In genomic region chr22:48331266-48331665, GRCh38 we compare ENCODE assay signal across 28 cellular contexts.
"Had no signal": no experiment of that assay in that cellular context is flagged by ENCODE, and none has a peak within 500 bp of the region (broad histone marks: within the 10 kb centered on the region; RNA-seq: fewer than 3 reads in every experiment).

No MANE protein-coding gene starts in this region.

- H3K27me3 ChIP-seq: right atrium auricular region, right lobe of liver, testis, thyroid gland, transverse colon, upper lobe of left lung, vagina had no signal

- H3K4me1 Mint-ChIP-seq: stimulated activated naive B cell treated with anti-CD40 and anti-IgM and Interleukin-4, amounts not matched to agents 10 μg/mL and 1 μg/mL and 100 μg/mL, for 72 hours had no signal

- FAIRE-seq: islet of Langerhans had no signal

- H2AFZ ChIP-seq: parathyroid adenoma had no signal

- H3K36me3 Mint-ChIP-seq: naive thymus-derived CD4-positive, alpha-beta T cell; natural killer cell treated with Interleukin-12 subunit alpha and Interleukin-12 subunit beta and Interleukin-15 and Interleukin-18, amount 100 ng/mL, for 72 hours had no signal

- H3K36me3 ChIP-seq: right atrium auricular region, right lobe of liver, stomach, thyroid gland, transverse colon, upper lobe of left lung, vagina had no signal

- H3K9me3 ChIP-seq: mucosa of descending colon, right lobe of liver, testis, thyroid gland, transverse colon, vagina had no signal

- DNase-seq: hippocampal formation; left ventricle myocardium superior; mesendoderm; midbrain; mucosa of descending colon; naive thymus-derived CD4-positive, alpha-beta T cell; nucleus accumbens; right lobe of liver; stimulated activated CD4-positive, alpha-beta T cell treated with anti-CD3 and anti-CD28 coated beads, Interleukin-1b, Interleukin-23, amount 100 ng/mL, for 48 hours; stimulated activated CD4-positive, alpha-beta T cell treated with anti-CD3 and anti-CD28 coated beads, Interleukin-2, amount 100 ng/mL, for 48 hours; stimulated activated CD4-positive, alpha-beta T cell treated with anti-CD3 and anti-CD28 coated beads, Interleukin-4, amount 100 ng/mL, for 4 hours; stimulated activated CD8-positive, alpha-beta memory T cell treated with anti-CD3 and anti-CD28 coated beads, Interleukin-4, amount 100 ng/mL, for 48 hours; stimulated activated naive B cell treated with anti-CD40 and anti-IgM and Interleukin-4, amounts not matched to agents 10 μg/mL and 1 μg/mL and 100 μg/mL, for 72 hours; stimulated activated naive CD8-positive, alpha-beta T cell treated with anti-CD3 and anti-CD28 coated beads, Interleukin-15, Interleukin-2, amounts not matched to agents 100 U/mL and 50 U/mL, for 24 hours; stomach; testis; thyroid gland; transverse colon; upper lobe of left lung had no signal

- H3K4me3 ChIP-seq: lung, mucosa of descending colon, right atrium auricular region, right lobe of liver, smooth muscle cell, stomach, testis, thyroid gland, transverse colon, upper lobe of left lung, vagina had no signal

- H3K4me2 ChIP-seq: smooth muscle cell had no signal

- ATAC-seq: left lobe of liver; left ventricle myocardium superior; mucosa of descending colon; naive thymus-derived CD4-positive, alpha-beta T cell; natural killer cell treated with Interleukin-12 subunit alpha and Interleukin-12 subunit beta and Interleukin-15 and Interleukin-18, amount 100 ng/mL, for 72 hours; right lobe of liver; stimulated activated naive B cell treated with anti-CD40 and anti-IgM and Interleukin-4, amounts not matched to agents 10 μg/mL and 1 μg/mL and 100 μg/mL, for 72 hours; stimulated activated naive CD8-positive, alpha-beta T cell treated with anti-CD3 and anti-CD28 coated beads, Interleukin-15, Interleukin-2, amounts not matched to agents 100 U/mL and 50 U/mL, for 24 hours had no signal

- H3K27ac Mint-ChIP-seq: naive thymus-derived CD4-positive, alpha-beta T cell; natural killer cell treated with Interleukin-12 subunit alpha and Interleukin-12 subunit beta and Interleukin-15 and Interleukin-18, amount 100 ng/mL, for 72 hours; progenitor cell of endocrine pancreas; stimulated activated naive B cell treated with anti-CD40 and anti-IgM and Interleukin-4, amounts not matched to agents 10 μg/mL and 1 μg/mL and 100 μg/mL, for 72 hours had no signal

- H3K9ac ChIP-seq: parathyroid adenoma had no signal

- H3K4me3 Mint-ChIP-seq: naive thymus-derived CD4-positive, alpha-beta T cell; natural killer cell treated with Interleukin-12 subunit alpha and Interleukin-12 subunit beta and Interleukin-15 and Interleukin-18, amount 100 ng/mL, for 72 hours; stimulated activated naive B cell treated with anti-CD40 and anti-IgM and Interleukin-4, amounts not matched to agents 10 μg/mL and 1 μg/mL and 100 μg/mL, for 72 hours had no signal

- H3K27ac ChIP-seq: parathyroid adenoma, right atrium auricular region, right lobe of liver, stomach, testis, thyroid gland, transverse colon, upper lobe of left lung, vagina had no signal

- H3K4me1 ChIP-seq: parathyroid adenoma, right atrium auricular region, right lobe of liver, stomach, testis, thyroid gland, transverse colon, upper lobe of left lung, vagina had no signal

- H3K79me2 ChIP-seq: parathyroid adenoma had no signal
